Comparison of ENCODE assay signal across 8 cellular contexts in the genomic region with DNA sequence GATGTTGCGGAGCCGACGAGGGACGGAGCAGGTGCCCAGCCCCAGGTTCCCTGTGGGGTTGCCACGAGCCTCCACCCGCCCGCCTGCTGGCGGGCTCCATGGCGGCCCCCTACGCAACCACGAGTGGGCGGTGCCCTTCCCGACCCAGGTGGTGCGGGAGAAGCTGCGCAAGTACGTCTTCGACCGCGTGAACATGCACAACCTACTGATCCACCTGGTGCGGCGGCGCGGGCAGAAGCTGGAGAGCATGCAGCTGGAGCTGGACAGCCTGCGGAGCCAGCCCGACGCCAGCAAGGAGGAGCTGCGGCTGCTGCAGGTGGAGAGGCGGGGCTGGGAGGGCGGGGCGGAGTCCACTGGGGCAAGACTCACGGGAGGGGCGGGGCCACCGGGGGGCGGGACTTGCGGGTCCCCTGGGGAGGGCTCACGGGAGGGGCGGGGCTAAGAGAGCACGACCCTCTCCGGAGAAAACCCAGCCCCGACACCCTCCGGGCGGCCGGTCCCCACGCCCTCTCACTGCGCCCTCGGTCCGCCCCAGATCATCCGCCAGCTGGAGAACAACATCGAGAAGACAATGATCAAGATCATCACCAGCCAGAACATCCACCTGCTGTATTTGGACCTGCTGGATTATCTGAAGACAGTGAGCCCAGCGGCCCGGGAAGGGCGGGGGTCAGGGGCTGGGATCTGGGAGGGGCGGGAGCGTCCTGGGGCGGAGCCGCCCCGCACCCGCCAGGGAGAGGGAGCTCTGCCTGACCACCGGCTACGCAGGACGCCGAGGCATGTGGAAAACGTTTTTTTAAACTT. TPM values are rescaled to one million over a fixed set of nuclear protein-coding genes. Genes with fewer than 3 reads are reported as not detected.
DNase-seq lines count a peak whose midpoint lies in the region; ATAC-seq, FAIRE-seq and TF ChIP-seq lines count a peak whose summit lies in the region.

No MANE protein-coding gene starts in this region.

- H3K27me3 Mint-ChIP-seq in activated T-cell treated with anti-CD3 and anti-CD28 coated beads, Interleukin-2, amount 50 U/mL, for 24 hours: peaks cover 16% of the 10 kb centered on the region
- H3K27me3 Mint-ChIP-seq in naive thymus-derived CD8-positive, alpha-beta T cell: peaks cover 0 to 2% (median 0%) of the 10 kb centered on the region in 5 donors

- in situ Hi-C loops in KBM-7 (cut with MboI; ENCODE audit: low pct_unique_long_range_greater_than_20kb, low sequenced_read_pairs): no loop called here

- no peak for TF ChIP-seq CTCF in GM10248 (IDR thresholded peaks at IDR 0.05; ENCODE audit: control extremely low read depth, extremely low read depth, low read depth, missing control alignments)

- peak; percentile 93 for DNase-seq in GM10248 (ENCODE audit: extremely low spot score)
- peak; percentile 72 for DNase-seq in KBM-7
- DNase-seq in RCC 7860 (ENCODE audit: low spot score): peak; percentile 85
- DNase-seq in activated T-cell treated with anti-CD3 and anti-CD28 coated beads, Interleukin-2, amount 50 U/mL, for 24 hours: peak; percentile 92
- peak; percentile 63 to 97 (median 85) for DNase-seq in naive thymus-derived CD8-positive, alpha-beta T cell
- DNase-seq in stimulated activated effector memory CD8-positive, alpha-beta T cell treated with anti-CD3 and anti-CD28 coated beads, Interleukin-12 subunit alpha, Interleukin-12 subunit beta, amount 100 ng/mL, for 72 hours (ENCODE audit: low spot score in 2 of 2): peak; percentile 60 to 82

- POLR2A ChIA-PET in GM10248 (lab: Yijun Ruan, JAX): interaction anchor here (0.6 to 1.1 kb wide), 2 partner anchors 17 to 42 kb away, joined by 3 to 8 read pairs; a partner anchor contains a TSS
- POLR2A ChIA-PET in naive thymus-derived CD8-positive, alpha-beta T cell (lab: Charles Lee): interaction anchor here (1.0 to 2.8 kb wide), 12 partner anchors 7 to 235 kb away, joined by 3 to 19 read pairs (median 4); a partner anchor contains a TSS

- peak overlapping the region; percentile 71 for H3K27ac Mint-ChIP-seq in activated T-cell treated with anti-CD3 and anti-CD28 coated beads, Interleukin-2, amount 50 U/mL, for 24 hours
- H3K27ac Mint-ChIP-seq in naive thymus-derived CD8-positive, alpha-beta T cell: peak overlapping the region in 7 of 10 donors; percentile 78 to 91 (median 83)
- no peak overlapping the region for H3K27ac Mint-ChIP-seq in stimulated activated effector memory CD8-positive, alpha-beta T cell treated with anti-CD3 and anti-CD28 coated beads, Interleukin-12 subunit alpha, Interleukin-12 subunit beta, amount 100 ng/mL, for 72 hours

- H3K4me1 Mint-ChIP-seq in activated T-cell treated with anti-CD3 and anti-CD28 coated beads, Interleukin-2, amount 50 U/mL, for 24 hours (ENCODE audit: low read depth): peaks cover 26% of the 10 kb centered on the region
- peaks cover 14 to 46% (median 34%) of the 10 kb centered on the region in 4 donors for H3K4me1 Mint-ChIP-seq in naive thymus-derived CD8-positive, alpha-beta T cell
- peaks cover 26% of the 10 kb centered on the region for H3K4me1 Mint-ChIP-seq in stimulated activated effector memory CD8-positive, alpha-beta T cell treated with anti-CD3 and anti-CD28 coated beads, Interleukin-12 subunit alpha, Interleukin-12 subunit beta, amount 100 ng/mL, for 72 hours

- H3K4me3 Mint-ChIP-seq in activated T-cell treated with anti-CD3 and anti-CD28 coated beads, Interleukin-2, amount 50 U/mL, for 24 hours: peak overlapping the region; percentile 75
- peak overlapping the region; percentile 79 to 93 (median 90) for H3K4me3 Mint-ChIP-seq in naive thymus-derived CD8-positive, alpha-beta T cell
- H3K4me3 Mint-ChIP-seq in stimulated activated effector memory CD8-positive, alpha-beta T cell treated with anti-CD3 and anti-CD28 coated beads, Interleukin-12 subunit alpha, Interleukin-12 subunit beta, amount 100 ng/mL, for 72 hours: peak overlapping the region; percentile 77

- H3K9me3 Mint-ChIP-seq in activated T-cell treated with anti-CD3 and anti-CD28 coated beads, Interleukin-2, amount 50 U/mL, for 24 hours: no peaks in the 10 kb centered on the region
- no peaks in the 10 kb centered on the region for H3K9me3 Mint-ChIP-seq in naive thymus-derived CD8-positive, alpha-beta T cell
- H3K9me3 Mint-ChIP-seq in stimulated activated effector memory CD8-positive, alpha-beta T cell treated with anti-CD3 and anti-CD28 coated beads, Interleukin-12 subunit alpha, Interleukin-12 subunit beta, amount 100 ng/mL, for 72 hours: no peaks in the 10 kb centered on the region

- CTCF ChIA-PET in GM10248 (lab: Yijun Ruan, JAX): interaction anchor here (1.0 to 1.8 kb wide), 7 partner anchors 8 to 235 kb away, joined by 4 to 9 read pairs (median 5); a partner anchor contains a TSS

- no peak for FAIRE-seq in RCC 7860 (lab: Jason Lieb, UNC)

- ATAC-seq in esophagus mucosa: peak; percentile 71
- ATAC-seq in naive thymus-derived CD8-positive, alpha-beta T cell: peak; percentile 73 to 74
- ATAC-seq in stimulated activated effector memory CD8-positive, alpha-beta T cell treated with anti-CD3 and anti-CD28 coated beads, Interleukin-12 subunit alpha, Interleukin-12 subunit beta, amount 100 ng/mL, for 72 hours: peak; percentile 82
- no peak for ATAC-seq in GM21367 (IDR thresholded peaks at IDR 0.05; ENCODE audit: unreplicated experiment)

- H3K36me3 Mint-ChIP-seq in activated T-cell treated with anti-CD3 and anti-CD28 coated beads, Interleukin-2, amount 50 U/mL, for 24 hours (ENCODE audit: low read depth): peaks cover 4% of the 10 kb centered on the region
- H3K36me3 Mint-ChIP-seq in naive thymus-derived CD8-positive, alpha-beta T cell: no peaks in the 10 kb centered on the region
- H3K36me3 Mint-ChIP-seq in stimulated activated effector memory CD8-positive, alpha-beta T cell treated with anti-CD3 and anti-CD28 coated beads, Interleukin-12 subunit alpha, Interleukin-12 subunit beta, amount 100 ng/mL, for 72 hours: peaks cover 11% of the 10 kb centered on the region

RNA-seq across cellular contexts. Expression of a gene that starts 3.9 kb away (rescaled TPM):
- total RNA-seq in esophagus mucosa: not detected
- 1 to 10 TPM; 1.4 to 2.3 TPM for total RNA-seq in naive thymus-derived CD8-positive, alpha-beta T cell
- polyA plus RNA-seq in naive thymus-derived CD8-positive, alpha-beta T cell: under 1 TPM in 1 of 3 donors, not detected in 2; 0.18 TPM

RNA-seq across cellular contexts. Expression of a gene that starts 7.7 kb away (rescaled TPM):
- total RNA-seq in esophagus mucosa: 52.6 TPM
- 10 to 100 TPM; 72.3 to 74.5 TPM for total RNA-seq in naive thymus-derived CD8-positive, alpha-beta T cell
- polyA plus RNA-seq in naive thymus-derived CD8-positive, alpha-beta T cell: 10 to 100 TPM; 11.6 to 17.2 (median 11.9) TPM

RNA-seq across cellular contexts. Expression of a gene that starts 8.9 kb away (rescaled TPM):
- 102 TPM for total RNA-seq in esophagus mucosa
- total RNA-seq in naive thymus-derived CD8-positive, alpha-beta T cell: 10 to 100 TPM; 49.7 to 51.6 TPM
- polyA plus RNA-seq in naive thymus-derived CD8-positive, alpha-beta T cell: 10 to 100 TPM; 34.2 to 40.5 (median 37.3) TPM

RNA-seq across cellular contexts. Expression of a gene that starts 35.7 kb away (rescaled TPM):
- total RNA-seq in esophagus mucosa: not detected
- total RNA-seq in naive thymus-derived CD8-positive, alpha-beta T cell: not detected
- polyA plus RNA-seq in naive thymus-derived CD8-positive, alpha-beta T cell: not detected

RNA-seq across cellular contexts. Expression of a gene that starts 42.0 kb away (rescaled TPM):
- not detected for total RNA-seq in esophagus mucosa
- 1 to 10 TPM; 1.4 to 2.6 TPM for total RNA-seq in naive thymus-derived CD8-positive, alpha-beta T cell
- not detected for polyA plus RNA-seq in naive thymus-derived CD8-positive, alpha-beta T cell
